In the genomic region with DNA sequence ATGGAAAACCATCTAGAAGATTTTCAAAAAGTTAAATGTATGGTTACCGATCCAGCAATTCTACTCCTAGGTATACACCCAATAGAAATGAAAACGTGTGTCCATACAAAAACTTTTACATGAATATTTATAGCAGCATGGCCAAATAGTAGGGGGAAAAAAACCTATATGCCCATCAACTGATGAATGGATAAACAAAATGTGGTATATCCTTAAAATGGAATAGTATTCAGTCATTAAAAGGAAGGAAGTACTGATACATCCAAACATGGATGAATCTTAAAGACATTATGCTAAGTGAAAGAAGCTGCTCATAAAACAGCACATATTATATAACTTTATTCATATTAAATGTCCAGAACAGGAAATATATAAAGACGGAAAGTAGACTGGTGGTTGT, we compare ENCODE assay signal across 34 cellular contexts.
"Had no signal": no experiment of that assay in that cellular context is flagged by ENCODE, and none has a peak within 500 bp of the region (broad histone marks: within the 10 kb centered on the region; RNA-seq: fewer than 3 reads in every experiment).

No MANE protein-coding gene starts in this region.

- DNase-seq: Karpas-422, Kasumi-1, MG63, MM.1S, MV-4-11, NCI-H1048, NCI-H1092, NCI-H1092 treated with DMSO at 0.1 percent for 48 hours, NCI-H1105, NCI-H1105 treated with DMSO at 0.1 percent for 48 hours, NCI-H1417, NCI-H1417 treated with DMSO at 0.1 percent for 48 hours, NCI-H1436, NCI-H1436 treated with DMSO at 0.1 percent for 48 hours, NCI-H146, NCI-H1694, NCI-H1694 treated with DMSO at 0.1 percent for 48 hours, NCI-H187, NCI-H187 treated with DMSO at 0.1 percent for 48 hours, NCI-H1930, NCI-H2029, NCI-H2029 treated with DMSO at 0.1 percent for 48 hours, NCI-H2081, NCI-H2081 treated with DMSO at 0.1 percent for 48 hours, NCI-H2107, NCI-H2171, NCI-H2171 treated with DMSO at 0.1 percent for 48 hours, NCI-H2227 treated with DMSO at 0.1 percent for 48 hours, NCI-H226, NCI-H345, NCI-H446, NCI-H446 treated with DMSO at 0.1 percent for 48 hours, NCI-H510A had no signal

- H3K9ac ChIP-seq: KMS-11 had no signal

- H3K36me3 ChIP-seq: MG63 had no signal

- H3K4me2 ChIP-seq: KMS-11 had no signal

- H3K4me3 ChIP-seq: MG63 had no signal

- H3K27ac ChIP-seq: KMS-11 had no signal
